12 cellular contexts compared by ENCODE assay signal in genomic region chr5:73295447-73295846, GRCh38.
DNase-seq lines count a peak whose midpoint lies in the region; ATAC-seq, FAIRE-seq and TF ChIP-seq lines count a peak whose summit lies in the region.
"Had no signal": no experiment of that assay in that cellular context is flagged by ENCODE, and none has a peak within 500 bp of the region (broad histone marks: within the 10 kb centered on the region; RNA-seq: fewer than 3 reads in every experiment).

No MANE protein-coding gene starts in this region.

- no peak for TF ChIP-seq CTCF in pancreas (IDR thresholded peaks at IDR 0.05)
- no peak for TF ChIP-seq CTCF in lower leg skin (IDR thresholded peaks at IDR 0.05)

- H3K4me3 ChIP-seq in pancreas (no peak overlapping the region), lower leg skin (ENCODE audit: low read depth, poor library complexity, severe bottlenecking) (no peak overlapping the region)
- H3K4me3 ChIP-seq: tibial artery had no signal

- no peak for TF ChIP-seq POLR2A in lower leg skin (IDR thresholded peaks at IDR 0.05)

- peak; percentile 18 for DNase-seq in NCI-H2029 treated with DMSO at 0.1 percent for 48 hours (lab: John Stamatoyannopoulos, UW)
- DNase-seq in NCI-H2029 (lab: John Stamatoyannopoulos, UW): no peak
- DNase-seq in NCI-H82 (lab: John Stamatoyannopoulos, UW): peak; percentile 31
- peak; percentile 40 for DNase-seq in dermis blood vessel endothelial cell
- DNase-seq in pancreas: no peak
- DNase-seq in lower leg skin (ENCODE audit: low spot score in 2 of 2): no peak
- no peak for DNase-seq in activated CD4-positive, alpha-beta T cell treated with anti-CD3 and anti-CD28 coated beads, Interleukin-2, amount 50 U/mL, for 1 hour
- DNase-seq in frontal cortex (ENCODE audit: low spot score in 2 of 2): no peak
- DNase-seq: activated CD8-positive, alpha-beta memory T cell treated with anti-CD3 and anti-CD28 coated beads, Interleukin-2, amount 50 U/mL, for 4 hours; amniotic stem cell; tibial artery had no signal

- H3K36me3 ChIP-seq in pancreas: no peaks in the 10 kb centered on the region
- H3K36me3 ChIP-seq: tibial artery had no signal

- FAIRE-seq in pancreas (lab: Jason Lieb, UNC) (no peak), frontal cortex (lab: Jason Lieb, UNC) (no peak)
- FAIRE-seq: endometrium had no signal

- H3K4me1 ChIP-seq in pancreas: peaks cover 0 to 4% (median 0%) of the 10 kb centered on the region in 3 donors

- H3K9me3 ChIP-seq in pancreas: no peaks in the 10 kb centered on the region
- H3K9me3 ChIP-seq: tibial artery had no signal

- WGBS in pancreas, 2 donors: 76 to 85% methylated on average over 2 of the region's 2 CpGs
- 79 to 83% methylated on average over 2 of the region's 2 CpGs for WGBS in lower leg skin, 2 donors

- no peak overlapping the region for H3K27ac ChIP-seq in pancreas
- H3K27ac ChIP-seq: tibial artery had no signal

- peaks cover 0 to 27% (median 17%) of the 10 kb centered on the region in 4 donors for H3K27me3 ChIP-seq in pancreas

- ATAC-seq in pancreas: peak in 3 of 4 donors; percentile 30 to 44 (median 40)

- intact Hi-C loops in pancreas (cut with DNase I): loop anchor here in 1 of 3 donors (10.0 kb wide), 1 partner anchor 71 kb away; no protein-coding TSS in a partner anchor
- intact Hi-C loops in lower leg skin (cut with DNase I; ENCODE audit: low total_unique reads): no loop called here

Comparison
In these comparisons a context has a peak if more than half of its experiments do, and no peak if none do; other contexts are left out.
1. DNase-seq: peak in NCI-H2029 treated with DMSO at 0.1 percent for 48 hours (single experiment), NCI-H82 (single experiment) and dermis blood vessel endothelial cell (single experiment); none in NCI-H2029 (single experiment), pancreas (0 of 6), lower leg skin (0 of 2), activated CD4-positive, alpha-beta T cell treated with anti-CD3 and anti-CD28 coated beads, Interleukin-2, amount 50 U/mL, for 1 hour (single experiment) and frontal cortex (0 of 2).